In genomic region chr9:123268950-123269302, GRCh38 we compare ENCODE assay signal across 8 cellular contexts. TPM values are rescaled to one million over a fixed set of nuclear protein-coding genes. Genes with fewer than 3 reads are reported as not detected.
DNase-seq lines count a peak whose midpoint lies in the region; ATAC-seq and TF ChIP-seq lines count a peak whose summit lies in the region.

No MANE protein-coding gene starts in this region.

- peaks cover 18% of the 10 kb centered on the region for H3K4me1 ChIP-seq in left ventricle myocardium inferior
- H3K4me1 ChIP-seq in mammary epithelial cell (ENCODE audit: insufficient read depth, low read length) = peaks cover 5% of the 10 kb centered on the region
- H3K4me1 ChIP-seq in mucosa of stomach (ENCODE audit: control insufficient read depth, insufficient read depth, low read length) = peaks cover 12% of the 10 kb centered on the region

- dilution Hi-C loops in mammary epithelial cell (cut with HindIII; ENCODE audit: low sequenced_read_pairs) = no loop called here

- H4K20me1 ChIP-seq in mammary epithelial cell (ENCODE audit: insufficient read depth, low read length) = no peaks in the 10 kb centered on the region

- H3K9me3 ChIP-seq in left ventricle myocardium inferior (replicated peaks) (no peaks in the 10 kb centered on the region), mammary epithelial cell (replicated peaks; ENCODE audit: insufficient read depth, low read length) (no peaks in the 10 kb centered on the region), mucosa of stomach (ENCODE audit: control insufficient read depth, low read length) (no peaks in the 10 kb centered on the region)

- H3K9ac ChIP-seq in mammary epithelial cell (ENCODE audit: insufficient read depth, low read length) (no peak overlapping the region), mucosa of stomach (ENCODE audit: low read length) (peak overlapping the region; percentile 71)

- no peaks in the 10 kb centered on the region for H3K36me3 ChIP-seq in left ventricle myocardium inferior
- no peaks in the 10 kb centered on the region for H3K36me3 ChIP-seq in mammary epithelial cell (ENCODE audit: insufficient read depth, low read length)
- no peaks in the 10 kb centered on the region for H3K36me3 ChIP-seq in mucosa of stomach (ENCODE audit: control insufficient read depth, insufficient read depth, low read length)

- H3K27me3 ChIP-seq in left ventricle myocardium inferior (ENCODE audit: low read depth) (no peaks in the 10 kb centered on the region), mammary epithelial cell (ENCODE audit: insufficient read depth, low read length) (no peaks in the 10 kb centered on the region), mucosa of stomach (ENCODE audit: control insufficient read depth, insufficient read depth, low read length) (no peaks in the 10 kb centered on the region)

- H2AFZ ChIP-seq in mammary epithelial cell (ENCODE audit: low read depth, low read length) = peak overlapping the region; percentile 86

- H3K79me2 ChIP-seq in mammary epithelial cell (ENCODE audit: insufficient read depth, low read length) = peaks cover 12% of the 10 kb centered on the region

- DNase-seq in left ventricle myocardium inferior (no peak), left ventricle myocardium superior (no peak), mammary epithelial cell (no peak), epidermal melanocyte (ENCODE audit: insufficient read length, low spot score) (no peak), CD1c-positive myeloid dendritic cell (ENCODE audit: extremely low spot score) (no peak), HUDEP-2 (lab: John Stamatoyannopoulos, UW; ENCODE audit: unreplicated experiment in 76 of 76) (no peak)

- H3K4me3 ChIP-seq in left ventricle myocardium inferior (peak overlapping the region; percentile 94), mammary epithelial cell (replicated peaks in 1 of 3; ENCODE audit: insufficient read depth in 1 of 3, low read depth in 2 of 3, low read length in 3 of 3) (peak overlapping the region; percentile 57 to 85 (median 69)), mucosa of stomach (ENCODE audit: low read length) (peak overlapping the region; percentile 44)

- in situ Hi-C loops in mammary epithelial cell (cut with MboI; ENCODE audit: low sequenced_read_pairs in 2 of 2) = no loop called here

- peak overlapping the region; percentile 88 for H3K27ac ChIP-seq in left ventricle myocardium inferior (replicated peaks)
- no peak overlapping the region for H3K27ac ChIP-seq in mammary epithelial cell (ENCODE audit: insufficient read depth, low read depth, low read length)

- H3K4me2 ChIP-seq in mammary epithelial cell (ENCODE audit: insufficient read depth, low read depth, low read length) = peak overlapping the region; percentile 90

- ATAC-seq in left ventricle myocardium superior (no peak), HG03439 (IDR thresholded peaks at IDR 0.05; ENCODE audit: unreplicated experiment) (no peak)

- CTCF ChIA-PET in mammary epithelial cell (lab: Charles Lee; ENCODE audit: low non-redundant PET) = interaction anchor here (0.5 to 0.7 kb wide), 2 partner anchors 69 to 151 kb away, joined by 3 to 5 read pairs; no protein-coding TSS in a partner anchor

- intact Hi-C loops in left ventricle myocardium inferior (cut with micrococcal nuclease) (no loop called here), left ventricle myocardium superior (cut with micrococcal nuclease) (no loop called here), mammary epithelial cell (cut with micrococcal nuclease) (loop anchor here (2.0 to 5.0 kb wide), 2 partner anchors 76 to 167 kb away; no protein-coding TSS in a partner anchor)

- no peak for TF ChIP-seq CTCF in left ventricle myocardium inferior (IDR thresholded peaks at IDR 0.05; ENCODE audit: borderline replicate concordance)
- TF ChIP-seq CTCF in mammary epithelial cell (conservative IDR thresholded peaks at IDR 0.05 in 1 of 2, IDR thresholded peaks at IDR 0.05 in 1 of 2; ENCODE audit: extremely low read depth in 1 of 2, insufficient read depth in 1 of 2, low read depth in 1 of 2, low read length in 2 of 2) = no peak

- no TSS peak for BruUV-seq in mammary epithelial cell (replicated peaks; lab: Mats Ljungman, UMichigan)

- 0% methylated on average over 1 of the region's 20 CpGs for WGBS in mammary epithelial cell (ENCODE audit: low coverage, missing lambda C conversion rate)

RNA-seq across cellular contexts. Expression of gene STRBP, which starts 0.5 kb away (rescaled TPM):
- total RNA-seq in left ventricle myocardium inferior = 26.4 TPM
- 21.3 TPM for total RNA-seq in left ventricle myocardium superior
- total RNA-seq in mammary epithelial cell = 10 to 100 TPM; 10.8 to 11.6 TPM
- polyA plus RNA-seq in mammary epithelial cell = 7.9 TPM
- polyA minus RNA-seq in mammary epithelial cell = 11.2 TPM

Comparison
In these comparisons a context has a peak if more than half of its experiments do, and no peak if none do; other contexts are left out.
1. H3K4me3 ChIP-seq: peak in every context shown above with its lines; median percentile 94 in left ventricle myocardium inferior; 69 in mammary epithelial cell; 44 in mucosa of stomach.